In the genomic region with DNA sequence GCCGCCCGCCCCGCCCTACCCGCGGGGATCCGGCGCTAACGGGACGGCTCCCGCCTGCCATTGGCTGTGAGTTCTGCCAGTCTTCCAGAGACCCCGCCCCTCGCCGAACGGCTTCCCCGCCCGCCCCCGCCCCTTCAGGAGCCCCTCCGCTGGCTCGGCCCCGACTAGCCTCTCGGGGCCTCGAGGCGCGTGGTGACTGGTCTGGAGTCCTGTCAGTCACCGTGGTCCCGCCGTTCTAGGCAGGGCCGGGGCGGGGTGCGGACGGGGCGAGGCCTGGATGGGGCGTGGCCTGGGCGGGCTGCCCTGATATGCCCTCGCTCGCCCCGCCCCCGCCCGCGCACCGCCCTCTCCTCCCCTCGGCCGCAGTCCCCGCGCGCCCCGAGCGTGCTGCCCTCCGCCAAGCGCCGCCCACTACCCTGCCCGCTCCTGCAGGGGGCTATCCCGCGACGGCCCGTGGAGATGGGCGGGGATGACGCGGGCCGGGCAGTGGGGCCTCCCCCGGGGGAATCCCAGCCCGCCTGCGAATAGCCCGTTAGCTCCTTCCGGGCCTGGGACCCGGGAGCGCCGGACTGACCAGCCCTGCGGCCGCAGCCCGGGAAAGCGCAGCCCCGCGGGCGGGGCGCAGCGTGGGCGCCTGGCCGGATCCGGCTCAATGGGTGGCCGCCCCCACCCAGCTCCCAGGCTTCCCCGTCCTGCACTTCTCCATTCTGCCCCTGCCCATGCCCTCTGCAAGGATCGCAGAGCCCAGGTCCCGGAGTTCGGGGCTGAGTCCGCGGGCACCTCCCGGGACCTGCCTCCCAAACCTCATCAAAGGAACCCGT, we compare ENCODE assay signal across 8 cellular contexts. TPM values are rescaled to one million over a fixed set of nuclear protein-coding genes. Genes with fewer than 3 reads are reported as not detected.
DNase-seq lines count a peak whose midpoint lies in the region; ATAC-seq and TF ChIP-seq lines count a peak whose summit lies in the region.

No MANE protein-coding gene starts in this region.

- H3K9me3 Mint-ChIP-seq in activated CD4-positive, alpha-beta T cell treated with anti-CD3 and anti-CD28 coated beads, Interleukin-2, amount 10 ng/mL, durations not matched to agents 24 days and 14 days, result no peaks in the 10 kb centered on the region

- H3K27ac Mint-ChIP-seq in activated CD4-positive, alpha-beta T cell treated with anti-CD3 and anti-CD28 coated beads, Interleukin-2, amount 10 ng/mL, durations not matched to agents 24 days and 14 days, result peak overlapping the region; percentile 97

- no peaks in the 10 kb centered on the region for H3K36me3 Mint-ChIP-seq in activated CD4-positive, alpha-beta T cell treated with anti-CD3 and anti-CD28 coated beads, Interleukin-2, amount 10 ng/mL, durations not matched to agents 24 days and 14 days (ENCODE audit: low read depth)

- H3K27me3 Mint-ChIP-seq in activated CD4-positive, alpha-beta T cell treated with anti-CD3 and anti-CD28 coated beads, Interleukin-2, amount 10 ng/mL, durations not matched to agents 24 days and 14 days, result peaks cover 25% of the 10 kb centered on the region

- no peaks in the 10 kb centered on the region for H3K27me3 ChIP-seq in left lung

- H3K36me3 ChIP-seq in left lung, result no peaks in the 10 kb centered on the region

- intact Hi-C loops in activated CD4-positive, alpha-beta T cell treated with anti-CD3 and anti-CD28 coated beads, Interleukin-2, amount 10 ng/mL, durations not matched to agents 24 days and 14 days (cut with micrococcal nuclease), result loop anchor here (1.0 to 2.0 kb wide), 4 partner anchors 104 to 211 kb away; a partner anchor contains a TSS
- intact Hi-C loops in left lung (cut with DNase I), result no loop called here

- H3K9me3 ChIP-seq in left lung, result no peaks in the 10 kb centered on the region

- H3K4me1 ChIP-seq in left lung, result peaks cover 5 to 39% of the 10 kb centered on the region in 2 donors

- peak overlapping the region; percentile 97 for H3K4me3 ChIP-seq in coronary artery
- H3K4me3 ChIP-seq in left lung, result peak overlapping the region; percentile 90 to 98

- H3K27ac ChIP-seq in coronary artery (peak overlapping the region; percentile 86 to 94), left lung (peak overlapping the region; percentile 92 to 96)

- peak; percentile 90 for ATAC-seq in GM19372 (IDR thresholded peaks at IDR 0.05; ENCODE audit: low read depth, unreplicated experiment)
- peak; percentile 93 for ATAC-seq in HG03520 (IDR thresholded peaks at IDR 0.05; ENCODE audit: unreplicated experiment)
- peak; percentile 96 for ATAC-seq in left lung

- H3K4me3 Mint-ChIP-seq in activated CD4-positive, alpha-beta T cell treated with anti-CD3 and anti-CD28 coated beads, Interleukin-2, amount 10 ng/mL, durations not matched to agents 24 days and 14 days, result peak overlapping the region; percentile 90

- peaks cover 16% of the 10 kb centered on the region for H3K4me1 Mint-ChIP-seq in activated CD4-positive, alpha-beta T cell treated with anti-CD3 and anti-CD28 coated beads, Interleukin-2, amount 10 ng/mL, durations not matched to agents 24 days and 14 days

- TF ChIP-seq CTCF in coronary artery (IDR thresholded peaks at IDR 0.05) (no peak), left lung (IDR thresholded peaks at IDR 0.05) (peak in 1 of 2 donors; percentile 52)

- DNase-seq in C1 segment of cervical spinal cord (lab: John Stamatoyannopoulos, UW) (peak; percentile 87 to 99 (median 98)), NCI-H526 (lab: John Stamatoyannopoulos, UW) (peak; percentile 94 to 100), coronary artery (ENCODE audit: low spot score) (peak; percentile 99), left lung (peak; percentile 100)
- DNase-seq in activated CD4-positive, alpha-beta T cell treated with anti-CD3 and anti-CD28 coated beads, Interleukin-2, amount 10 ng/mL, durations not matched to agents 24 days and 14 days, result peak; percentile 100
- peak; percentile 99 to 100 for DNase-seq in stimulated activated CD4-positive, alpha-beta T cell treated with anti-CD3 and anti-CD28 coated beads, Interleukin-2, amount 100 ng/mL, for 24 hours

RNA-seq across cellular contexts. Expression of a gene that starts 0.4 kb away (rescaled TPM):
- 2.1 and 4.1 TPM in 2 replicates for total RNA-seq in activated CD4-positive, alpha-beta T cell treated with anti-CD3 and anti-CD28 coated beads, Interleukin-2, amount 10 ng/mL, durations not matched to agents 24 days and 14 days
- total RNA-seq in left lung, result 10 to 100 TPM; 83.8 to 84.2 TPM

RNA-seq across cellular contexts. Expression of a gene that starts 32.8 kb away (rescaled TPM):
- total RNA-seq in activated CD4-positive, alpha-beta T cell treated with anti-CD3 and anti-CD28 coated beads, Interleukin-2, amount 10 ng/mL, durations not matched to agents 24 days and 14 days, result not detected in 2 replicates
- total RNA-seq in left lung, result under 1 TPM in 1 of 2 donors, not detected in 1; 0.58 TPM

Comparison
In these comparisons a context has a peak if more than half of its experiments do, and no peak if none do; other contexts are left out.
1. Peak in every context shown above with its lines: DNase-seq, ATAC-seq, H3K4me3 ChIP-seq and H3K27ac ChIP-seq.
2. RNA of a gene that starts 0.4 kb away (total RNA-seq): 83.8 to 84.2 TPM in left lung; 2.1 to 4.1 TPM in activated CD4-positive, alpha-beta T cell treated with anti-CD3 and anti-CD28 coated beads, Interleukin-2, amount 10 ng/mL, durations not matched to agents 24 days and 14 days; every median in the first group is over 10 times any median in the second.